ENCODE assay signal across 16 cellular contexts in the genomic region with DNA sequence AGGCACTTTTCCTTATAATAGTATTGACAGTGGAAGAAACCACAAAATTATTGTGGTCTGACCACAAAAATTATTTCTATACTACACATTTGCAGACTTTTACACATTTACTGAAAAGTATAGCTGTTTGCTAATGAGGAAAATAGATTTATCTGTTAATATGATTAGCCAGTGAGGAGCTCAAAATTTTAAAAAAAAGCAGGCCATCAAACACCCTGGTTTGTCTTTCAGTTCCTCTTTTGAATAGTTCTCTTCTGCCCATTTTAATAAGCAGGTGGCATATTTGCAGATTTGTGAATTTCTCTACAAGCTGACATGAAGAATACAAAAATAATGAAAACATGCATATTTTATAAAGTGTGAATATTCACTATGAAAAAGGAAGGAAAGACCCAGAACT. TPM values are rescaled to one million over a fixed set of nuclear protein-coding genes. Genes with fewer than 3 reads are reported as not detected.
DNase-seq lines count a peak whose midpoint lies in the region; ATAC-seq and TF ChIP-seq lines count a peak whose summit lies in the region.
"Had no signal": no experiment of that assay in that cellular context is flagged by ENCODE, and none has a peak within 500 bp of the region (broad histone marks: within the 10 kb centered on the region; RNA-seq: fewer than 3 reads in every experiment).

No MANE protein-coding gene starts in this region.

- H3K4me2 ChIP-seq in MM.1S (ENCODE audit: low read depth, low read length): peak overlapping the region; percentile 38

- no peak overlapping the region for H3K4me3 Mint-ChIP-seq in CD4-positive, CD25-positive, alpha-beta regulatory T cell
- no peak overlapping the region for H3K4me3 Mint-ChIP-seq in activated T-helper 1 cell treated with anti-CD3 and anti-CD28 coated beads, Interleukin-12 subunit alpha, Interleukin-12 subunit beta, Interleukin-2, Interleukin-4 antibody, amounts not matched to agents 30 ng/mL and 10 ng/mL and 1 ng/mL, durations not matched to agents 14 hours and 24 hours and 36 hours
- H3K4me3 Mint-ChIP-seq: activated CD8-positive, alpha-beta T cell treated with anti-CD3 and anti-CD28 coated beads for 36 hours; activated naive CD4-positive, alpha-beta T cell treated with anti-CD3 and anti-CD28 coated beads for 36 hours had no signal

- H3K27me3 Mint-ChIP-seq in CD4-positive, CD25-positive, alpha-beta regulatory T cell: no peaks in the 10 kb centered on the region
- no peaks in the 10 kb centered on the region for H3K27me3 Mint-ChIP-seq in activated T-helper 1 cell treated with anti-CD3 and anti-CD28 coated beads, Interleukin-12 subunit alpha, Interleukin-12 subunit beta, Interleukin-2, Interleukin-4 antibody, amounts not matched to agents 30 ng/mL and 10 ng/mL and 1 ng/mL, durations not matched to agents 14 hours and 24 hours and 36 hours (ENCODE audit: insufficient read depth)
- H3K27me3 Mint-ChIP-seq: activated CD8-positive, alpha-beta T cell treated with anti-CD3 and anti-CD28 coated beads for 36 hours had no signal

- peaks cover 44% of the 10 kb centered on the region for H3K4me1 ChIP-seq in CD4-positive, CD25-positive, alpha-beta regulatory T cell (ENCODE audit: control insufficient read depth, insufficient read depth, low read length, poor library complexity, severe bottlenecking)
- H3K4me1 ChIP-seq in MM.1S (ENCODE audit: low read length): peaks cover 30% of the 10 kb centered on the region

- in situ Hi-C loops in astrocyte of the cerebellum (cut with HindIII; ENCODE audit: low sequenced_read_pairs): no loop called here

- H3K9me3 ChIP-seq in CD4-positive, CD25-positive, alpha-beta regulatory T cell (ENCODE audit: control insufficient read depth in 2 of 2, low read length in 2 of 2): no peaks in the 10 kb centered on the region
- no peaks in the 10 kb centered on the region for H3K9me3 ChIP-seq in MM.1S (replicated peaks; ENCODE audit: insufficient read depth, low read length)
- H3K9me3 ChIP-seq: heart right ventricle, uterus had no signal

- no peak overlapping the region for H3K27ac ChIP-seq in CD4-positive, CD25-positive, alpha-beta regulatory T cell (ENCODE audit: insufficient read depth, low read length, poor library complexity, severe bottlenecking)
- peak overlapping the region; percentile 42; the same call in 1 of the 2 replicates for H3K27ac ChIP-seq in MM.1S (ENCODE audit: low read length)
- H3K27ac ChIP-seq: heart right ventricle, uterus had no signal

- DNase-seq in CD4-positive, CD25-positive, alpha-beta regulatory T cell: no peak
- DNase-seq in MM.1S (peak; percentile 48), astrocyte of the cerebellum (ENCODE audit: low read depth) (peak; percentile 35), T-helper 2 cell (no peak), head of caudate nucleus (no peak)
- DNase-seq in activated T-helper 1 cell treated with anti-CD3 and anti-CD28 coated beads, Interleukin-12 subunit alpha, Interleukin-12 subunit beta, Interleukin-2, Interleukin-4 antibody, amounts not matched to agents 30 ng/mL and 10 ng/mL and 1 ng/mL, durations not matched to agents 14 hours and 24 hours and 36 hours (ENCODE audit: low spot score): no peak
- DNase-seq: activated CD8-positive, alpha-beta T cell treated with anti-CD3 and anti-CD28 coated beads for 36 hours; activated naive CD4-positive, alpha-beta T cell treated with anti-CD3 and anti-CD28 coated beads for 36 hours; caudate nucleus; heart right ventricle; stimulated activated CD4-positive, alpha-beta T cell treated with anti-CD3 and anti-CD28 coated beads, Interleukin-4, amount 100 ng/mL, for 1 hour; stimulated activated naive CD4-positive, alpha-beta T cell; T1000; uterus had no signal

- peaks cover 35 to 67% (median 53%) of the 10 kb centered on the region in 4 donors for H3K4me1 Mint-ChIP-seq in CD4-positive, CD25-positive, alpha-beta regulatory T cell
- H3K4me1 Mint-ChIP-seq in activated T-helper 1 cell treated with anti-CD3 and anti-CD28 coated beads, Interleukin-12 subunit alpha, Interleukin-12 subunit beta, Interleukin-2, Interleukin-4 antibody, amounts not matched to agents 30 ng/mL and 10 ng/mL and 1 ng/mL, durations not matched to agents 14 hours and 24 hours and 36 hours (ENCODE audit: low read depth): peaks cover 34% of the 10 kb centered on the region

- peak overlapping the region; percentile 10; the same call in 1 of the 2 replicates for H3K9ac ChIP-seq in MM.1S (ENCODE audit: low read length)

- H3K9me2 ChIP-seq in MM.1S (replicated peaks; ENCODE audit: insufficient read depth, low read length): no peaks in the 10 kb centered on the region

- H3K27me3 ChIP-seq in CD4-positive, CD25-positive, alpha-beta regulatory T cell (ENCODE audit: control insufficient read depth, insufficient read depth, low read length): no peaks in the 10 kb centered on the region
- no peaks in the 10 kb centered on the region for H3K27me3 ChIP-seq in MM.1S (replicated peaks; ENCODE audit: insufficient read depth, low read length)
- H3K27me3 ChIP-seq: heart right ventricle, uterus had no signal

- no peak for ATAC-seq in CD4-positive, CD25-positive, alpha-beta regulatory T cell (ENCODE audit: low read depth in 2 of 2)
- peak; percentile 43 for ATAC-seq in GM19328 (IDR thresholded peaks at IDR 0.05; ENCODE audit: unreplicated experiment)
- no peak for ATAC-seq in HG03108 (IDR thresholded peaks at IDR 0.05; ENCODE audit: unreplicated experiment)
- ATAC-seq: activated CD8-positive, alpha-beta T cell treated with anti-CD3 and anti-CD28 coated beads for 36 hours; heart right ventricle had no signal

- intact Hi-C loops in activated T-helper 1 cell treated with anti-CD3 and anti-CD28 coated beads, Interleukin-12 subunit alpha, Interleukin-12 subunit beta, Interleukin-2, Interleukin-4 antibody, amounts not matched to agents 30 ng/mL and 10 ng/mL and 1 ng/mL, durations not matched to agents 14 hours and 24 hours and 36 hours (cut with micrococcal nuclease): loop anchor here (5.0 to 10.0 kb wide), 3 partner anchors 115 to 355 kb away; no protein-coding TSS in a partner anchor
- intact Hi-C loops in head of caudate nucleus (cut with DNase I): loop anchor here (5.0 to 10.0 kb wide), 2 partner anchors 75 to 212 kb away; partner anchors contain the start of gene ZNF148

- H3F3A ChIP-seq in MM.1S (ENCODE audit: insufficient read depth, low read length): peaks cover 27% of the 10 kb centered on the region

- no peak overlapping the region for H2AFZ ChIP-seq in MM.1S (ENCODE audit: low read length)

- H4K20me1 ChIP-seq in MM.1S (ENCODE audit: insufficient read depth, low read length): no peaks in the 10 kb centered on the region

- H3K36me3 ChIP-seq in CD4-positive, CD25-positive, alpha-beta regulatory T cell (ENCODE audit: control insufficient read depth, insufficient read depth, low read length): peaks cover 2% of the 10 kb centered on the region
- no peaks in the 10 kb centered on the region; the same call in 1 of the 2 replicates for H3K36me3 ChIP-seq in MM.1S (replicated peaks; ENCODE audit: insufficient read depth, low read length)
- H3K36me3 ChIP-seq: uterus had no signal

- no peaks in the 10 kb centered on the region for H3K9me3 Mint-ChIP-seq in CD4-positive, CD25-positive, alpha-beta regulatory T cell
- no peaks in the 10 kb centered on the region for H3K9me3 Mint-ChIP-seq in activated T-helper 1 cell treated with anti-CD3 and anti-CD28 coated beads, Interleukin-12 subunit alpha, Interleukin-12 subunit beta, Interleukin-2, Interleukin-4 antibody, amounts not matched to agents 30 ng/mL and 10 ng/mL and 1 ng/mL, durations not matched to agents 14 hours and 24 hours and 36 hours
- H3K9me3 Mint-ChIP-seq: activated CD8-positive, alpha-beta T cell treated with anti-CD3 and anti-CD28 coated beads for 36 hours; activated naive CD4-positive, alpha-beta T cell treated with anti-CD3 and anti-CD28 coated beads for 36 hours had no signal

- H3K27ac Mint-ChIP-seq in CD4-positive, CD25-positive, alpha-beta regulatory T cell: peak overlapping the region in 2 of 3 donors; percentile 2 to 23
- no peak overlapping the region for H3K27ac Mint-ChIP-seq in activated T-helper 1 cell treated with anti-CD3 and anti-CD28 coated beads, Interleukin-12 subunit alpha, Interleukin-12 subunit beta, Interleukin-2, Interleukin-4 antibody, amounts not matched to agents 30 ng/mL and 10 ng/mL and 1 ng/mL, durations not matched to agents 14 hours and 24 hours and 36 hours
- H3K27ac Mint-ChIP-seq: activated CD8-positive, alpha-beta T cell treated with anti-CD3 and anti-CD28 coated beads for 36 hours; activated naive CD4-positive, alpha-beta T cell treated with anti-CD3 and anti-CD28 coated beads for 36 hours had no signal

- TF ChIP-seq CTCF in MM.1S (IDR thresholded peaks at IDR 0.05; ENCODE audit: low read length) (no peak), astrocyte of the cerebellum (IDR thresholded peaks at IDR 0.05; ENCODE audit: low read depth, low read length, missing control alignments) (no peak)

- H3K4me3 ChIP-seq in CD4-positive, CD25-positive, alpha-beta regulatory T cell (ENCODE audit: low read depth, low read length): no peak overlapping the region
- H3K4me3 ChIP-seq in MM.1S (ENCODE audit: low read length) (peak overlapping the region; percentile 6; the same call in 1 of the 2 replicates), astrocyte of the cerebellum (ENCODE audit: low read depth, low read length) (no peak overlapping the region)
- H3K4me3 ChIP-seq: heart right ventricle, uterus had no signal

- peaks cover 81% of the 10 kb centered on the region for H3K79me2 ChIP-seq in MM.1S (ENCODE audit: low read length)

- H3K36me3 Mint-ChIP-seq in CD4-positive, CD25-positive, alpha-beta regulatory T cell: peaks cover 8% of the 10 kb centered on the region
- H3K36me3 Mint-ChIP-seq in activated T-helper 1 cell treated with anti-CD3 and anti-CD28 coated beads, Interleukin-12 subunit alpha, Interleukin-12 subunit beta, Interleukin-2, Interleukin-4 antibody, amounts not matched to agents 30 ng/mL and 10 ng/mL and 1 ng/mL, durations not matched to agents 14 hours and 24 hours and 36 hours (ENCODE audit: low read depth): peaks cover 11% of the 10 kb centered on the region

RNA-seq across cellular contexts. Expression of gene OSBPL11, which starts 5.6 kb away (rescaled TPM):
- 11.4 TPM for total RNA-seq in CD4-positive, CD25-positive, alpha-beta regulatory T cell
- polyA plus RNA-seq in CD4-positive, CD25-positive, alpha-beta regulatory T cell: 1 to 10 TPM; 6.8 to 8.2 (median 7.6) TPM
- total RNA-seq in activated T-helper 1 cell treated with anti-CD3 and anti-CD28 coated beads, Interleukin-12 subunit alpha, Interleukin-12 subunit beta, Interleukin-2, Interleukin-4 antibody, amounts not matched to agents 30 ng/mL and 10 ng/mL and 1 ng/mL, durations not matched to agents 14 hours and 24 hours and 36 hours: 12.2 and 13.1 TPM in 2 replicates

Comparison
In these comparisons a context has a peak if more than half of its experiments do, and no peak if none do; other contexts are left out.
1. DNase-seq: peak in MM.1S (single experiment) and astrocyte of the cerebellum (single experiment); none in CD4-positive, CD25-positive, alpha-beta regulatory T cell (0 of 3), activated T-helper 1 cell treated with anti-CD3 and anti-CD28 coated beads, Interleukin-12 subunit alpha, Interleukin-12 subunit beta, Interleukin-2, Interleukin-4 antibody, amounts not matched to agents 30 ng/mL and 10 ng/mL and 1 ng/mL, durations not matched to agents 14 hours and 24 hours and 36 hours (single experiment), T-helper 2 cell (0 of 5) and head of caudate nucleus (0 of 42).